ENCODE assay signal across 35 cellular contexts in the genomic region with DNA sequence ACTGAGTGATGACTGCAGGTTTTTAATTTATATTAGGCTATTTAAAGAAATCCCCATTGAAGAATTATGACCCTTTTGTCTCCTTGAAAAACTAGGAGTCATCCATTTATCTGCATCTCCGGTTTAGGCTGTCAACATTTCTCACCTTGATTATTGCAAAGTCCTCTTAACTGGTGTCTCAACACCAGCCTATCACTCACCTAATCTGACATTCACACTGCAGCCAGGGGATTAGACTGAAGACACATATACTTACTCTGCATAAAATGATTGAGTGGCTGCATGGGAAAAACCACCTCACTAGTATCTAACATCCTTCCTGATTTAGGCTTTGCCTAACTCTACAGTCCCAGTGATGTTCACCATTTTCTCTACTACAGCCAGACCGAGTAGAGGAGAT.
"Had no signal": no experiment of that assay in that cellular context is flagged by ENCODE, and none has a peak within 500 bp of the region (broad histone marks: within the 10 kb centered on the region; RNA-seq: fewer than 3 reads in every experiment).

No MANE protein-coding gene starts in this region.

- H3K27me3 ChIP-seq: MG63 had no signal

- H3K9me3 ChIP-seq: MG63 had no signal

- H3K27ac ChIP-seq: KMS-11 had no signal

- H3K9ac ChIP-seq: KMS-11 had no signal

- H3K4me3 ChIP-seq: MG63 had no signal

- H3K4me2 ChIP-seq: KMS-11 had no signal

- DNase-seq: Karpas-422, Kasumi-1, KBM-7, KG1, MG63, MM.1S, MV-4-11, NCI-H1048, NCI-H1092, NCI-H1092 treated with DMSO at 0.1 percent for 48 hours, NCI-H1105, NCI-H1105 treated with DMSO at 0.1 percent for 48 hours, NCI-H1417, NCI-H1417 treated with DMSO at 0.1 percent for 48 hours, NCI-H1436, NCI-H1436 treated with DMSO at 0.1 percent for 48 hours, NCI-H146, NCI-H1694, NCI-H1694 treated with DMSO at 0.1 percent for 48 hours, NCI-H187, NCI-H187 treated with DMSO at 0.1 percent for 48 hours, NCI-H1930, NCI-H2029, NCI-H2029 treated with DMSO at 0.1 percent for 48 hours, NCI-H2081, NCI-H2081 treated with DMSO at 0.1 percent for 48 hours, NCI-H2107, NCI-H2171, NCI-H2171 treated with DMSO at 0.1 percent for 48 hours, NCI-H2227 treated with DMSO at 0.1 percent for 48 hours, NCI-H226, NCI-H345, NCI-H446, NCI-H446 treated with DMSO at 0.1 percent for 48 hours had no signal

- H3K36me3 ChIP-seq: MG63 had no signal
